Comparison of ENCODE assay signal across 8 cellular contexts in the genomic region with DNA sequence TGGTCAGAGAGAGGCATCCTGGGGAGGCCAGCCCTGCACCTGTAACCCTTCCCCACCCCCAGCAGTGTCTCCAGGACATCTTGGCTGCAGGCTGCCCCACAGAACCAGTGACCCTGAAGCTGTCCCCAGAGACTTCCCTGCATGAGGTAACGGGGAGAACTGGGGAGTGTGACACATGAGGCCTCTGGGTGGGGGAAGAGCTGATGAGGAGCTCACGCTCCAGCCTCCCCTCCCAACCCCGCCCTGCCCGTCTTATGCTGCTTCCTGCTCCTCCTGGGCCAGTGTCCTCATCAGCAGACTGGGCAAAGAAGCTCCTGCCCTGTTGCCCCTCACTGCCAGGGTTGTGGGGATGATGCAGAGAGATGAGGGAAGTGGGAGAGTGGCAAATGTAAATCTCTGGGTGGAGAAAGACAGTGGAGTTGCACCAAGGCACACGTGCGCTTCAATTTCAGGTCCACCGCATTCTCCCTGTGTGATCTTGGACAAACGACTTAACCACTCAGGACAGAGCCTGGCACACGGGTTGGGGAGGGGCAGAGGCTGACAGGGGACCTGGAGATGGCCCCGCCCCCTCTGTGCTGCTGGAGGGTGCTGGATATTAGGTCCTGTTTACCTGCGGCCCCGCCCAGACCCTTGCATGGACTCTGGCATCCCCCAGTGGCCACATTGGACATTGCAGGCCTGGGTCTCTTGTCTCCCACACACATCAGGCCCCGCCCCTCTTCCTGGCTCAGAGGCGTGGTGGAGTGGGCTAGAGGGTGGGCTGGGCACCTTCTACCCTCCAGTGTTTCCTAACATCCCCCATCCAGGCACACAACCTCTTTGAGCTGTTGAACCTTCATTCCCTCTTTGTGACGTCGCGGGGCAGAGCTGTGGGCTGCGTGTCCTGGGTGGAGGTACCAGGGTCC. TPM values are rescaled to one million over a fixed set of nuclear protein-coding genes. Genes with fewer than 3 reads are reported as not detected.
DNase-seq lines count a peak whose midpoint lies in the region; ATAC-seq and TF ChIP-seq lines count a peak whose summit lies in the region.

No MANE protein-coding gene starts in this region.

- H3K36me3 ChIP-seq in cardiac muscle cell (no peaks in the 10 kb centered on the region), prostate gland (no peaks in the 10 kb centered on the region), vagina (no peaks in the 10 kb centered on the region)

- H3K27me3 ChIP-seq in cardiac muscle cell (no peaks in the 10 kb centered on the region), prostate gland (replicated peaks; ENCODE audit: insufficient read depth) (no peaks in the 10 kb centered on the region), vagina (no peaks in the 10 kb centered on the region)

- DNase-seq in CD14-positive monocyte (ENCODE audit: low spot score) (peak; percentile 70), NCI-H1092 treated with DMSO at 0.1 percent for 48 hours (lab: John Stamatoyannopoulos, UW) (peak; percentile 80), SKM-1 treated with dmso at 0.1 percent for 144 hours (lab: John Stamatoyannopoulos, UW; ENCODE audit: unreplicated experiment) (peak; percentile 32), cardiac muscle cell (ENCODE audit: low read depth in 1 of 2, low spot score in 1 of 2) (peak; percentile 79 to 93), prostate gland (ENCODE audit: low spot score) (peak; percentile 79), vagina (ENCODE audit: extremely low spot score in 2 of 2) (no peak)

- peaks cover 0 to 2% (median 0%) of the 10 kb centered on the region in 7 donors for H3K9me3 Mint-ChIP-seq in CD14-positive monocyte
- H3K9me3 Mint-ChIP-seq in activated naive CD8-positive, alpha-beta T cell (ENCODE audit: low read depth), result no peaks in the 10 kb centered on the region

- H3K36me3 Mint-ChIP-seq in CD14-positive monocyte, result no peaks in the 10 kb centered on the region
- H3K36me3 Mint-ChIP-seq in activated naive CD8-positive, alpha-beta T cell, result no peaks in the 10 kb centered on the region

- TF ChIP-seq CTCF in CD14-positive monocyte (IDR thresholded peaks at IDR 0.05), result peak; percentile 98
- TF ChIP-seq CTCF in cardiac muscle cell (IDR thresholded peaks at IDR 0.05; ENCODE audit: low read depth, low read length), result peak; percentile 88
- peak; percentile 71 to 98 (median 93) for TF ChIP-seq CTCF in prostate gland (IDR thresholded peaks at IDR 0.05)
- peak; percentile 84 to 92 (median 92) for TF ChIP-seq CTCF in vagina (IDR thresholded peaks at IDR 0.05)

- no peak overlapping the region for H3K27ac Mint-ChIP-seq in CD14-positive monocyte
- H3K27ac Mint-ChIP-seq in activated naive CD8-positive, alpha-beta T cell, result peak overlapping the region; percentile 22

- H3K27me3 Mint-ChIP-seq in CD14-positive monocyte (ENCODE audit: low read depth in 3 of 3), result peaks cover 2 to 10% (median 5%) of the 10 kb centered on the region in 3 donors
- no peaks in the 10 kb centered on the region for H3K27me3 Mint-ChIP-seq in activated naive CD8-positive, alpha-beta T cell

- H3K9me3 ChIP-seq in cardiac muscle cell (ENCODE audit: low read depth), result no peaks in the 10 kb centered on the region
- no peaks in the 10 kb centered on the region for H3K9me3 ChIP-seq in prostate gland
- H3K9me3 ChIP-seq in vagina, result no peaks in the 10 kb centered on the region

- ATAC-seq in GM21723 (IDR thresholded peaks at IDR 0.05; ENCODE audit: unreplicated experiment), result peak; percentile 62

- WGBS in prostate gland, result 38% methylated on average over 18 of the region's 18 CpGs

- H3K4me1 ChIP-seq in cardiac muscle cell (ENCODE audit: low read depth) (no peaks in the 10 kb centered on the region), prostate gland (replicated peaks) (no peaks in the 10 kb centered on the region), vagina (no peaks in the 10 kb centered on the region)

- no peak overlapping the region for H3K27ac ChIP-seq in cardiac muscle cell
- no peak overlapping the region for H3K27ac ChIP-seq in prostate gland
- H3K27ac ChIP-seq in vagina, result no peak overlapping the region

- H3K4me3 ChIP-seq in cardiac muscle cell (no peak overlapping the region), prostate gland (no peak overlapping the region), vagina (no peak overlapping the region)

- intact Hi-C loops in CD14-positive monocyte (cut with micrococcal nuclease), result loop anchor here (2.0 to 10.0 kb wide), 4 partner anchors 21 to 261 kb away; no protein-coding TSS in a partner anchor
- intact Hi-C loops in prostate gland (cut with DNase I), result loop anchor here (5.0 kb wide), 1 partner anchor 49 kb away; no protein-coding TSS in a partner anchor
- intact Hi-C loops in vagina (cut with DNase I), result loop anchor here (2.0 to 10.0 kb wide), 2 partner anchors 23 to 51 kb away; a partner anchor contains a TSS

- H3K4me3 Mint-ChIP-seq in CD14-positive monocyte, result no peak overlapping the region
- no peak overlapping the region for H3K4me3 Mint-ChIP-seq in activated naive CD8-positive, alpha-beta T cell

- H3K4me1 Mint-ChIP-seq in CD14-positive monocyte, result peaks cover 4% of the 10 kb centered on the region
- peaks cover 5% of the 10 kb centered on the region for H3K4me1 Mint-ChIP-seq in activated naive CD8-positive, alpha-beta T cell (ENCODE audit: low read depth)

- TF ChIP-seq POLR2A in prostate gland (IDR thresholded peaks at IDR 0.05), result no peak
- TF ChIP-seq POLR2A in vagina (IDR thresholded peaks at IDR 0.05), result no peak

RNA-seq across cellular contexts. Expression of a gene that starts 12.3 kb away (rescaled TPM):
- polyA plus RNA-seq in CD14-positive monocyte (not detected), cardiac muscle cell (24.8 and 84.3 TPM in 2 replicates)
- total RNA-seq in cardiac muscle cell (19.0 and 55.6 TPM in 2 replicates), prostate gland (1 to 10 TPM; 1.0 to 1.9 TPM), vagina (not detected)

RNA-seq across cellular contexts. Expression of a gene that starts 17.6 kb away (rescaled TPM):
- not detected for polyA plus RNA-seq in CD14-positive monocyte
- total RNA-seq in cardiac muscle cell, result 6.0 and 10.9 TPM in 2 replicates
- polyA plus RNA-seq in cardiac muscle cell, result 10.4 and 21.3 TPM in 2 replicates
- not detected for total RNA-seq in prostate gland
- total RNA-seq in vagina, result 0.98 TPM

RNA-seq across cellular contexts. Expression of a gene that starts 34.0 kb away (rescaled TPM):
- polyA plus RNA-seq in CD14-positive monocyte (not detected), cardiac muscle cell (12.8 and 25.5 TPM in 2 replicates)
- total RNA-seq in cardiac muscle cell (5.8 and 16.3 TPM in 2 replicates), prostate gland (1 to 10 TPM in 1 of 2 donors, under 1 TPM in 1; 0.41 to 2.1 TPM), vagina (0.25 TPM)

RNA-seq across cellular contexts. Expression of a gene that starts 38.0 kb away (rescaled TPM):
- polyA plus RNA-seq in CD14-positive monocyte, result not detected
- 509 and 744 TPM in 2 replicates for total RNA-seq in cardiac muscle cell
- polyA plus RNA-seq in cardiac muscle cell, result 1,782 and 2,165 TPM in 2 replicates
- 10 to 100 TPM; 11.4 to 20.4 TPM for total RNA-seq in prostate gland
- 19.4 TPM for total RNA-seq in vagina

RNA-seq across cellular contexts. Expression of a gene that starts 51.8 kb away (rescaled TPM):
- polyA plus RNA-seq in CD14-positive monocyte (not detected), cardiac muscle cell (not detected in 2 replicates)
- total RNA-seq in cardiac muscle cell (0.12 TPM in 1 of 2 replicates, not detected in the other), prostate gland (1 to 10 TPM in 1 of 2 donors, not detected in 1; 2.7 TPM), vagina (not detected)

Comparison
In these comparisons a context has a peak if more than half of its experiments do, and no peak if none do; other contexts are left out.
1. DNase-seq: peak in CD14-positive monocyte (single experiment), NCI-H1092 treated with DMSO at 0.1 percent for 48 hours (single experiment), SKM-1 treated with dmso at 0.1 percent for 144 hours (single experiment), cardiac muscle cell (2 of 2) and prostate gland (single experiment); none in vagina (0 of 2).
2. Peak in every context shown above with its lines, with median percentiles within 50 percentile points of each other: CTCF ChIP-seq.